Comparison of ENCODE assay signal across 8 cellular contexts in the genomic region with DNA sequence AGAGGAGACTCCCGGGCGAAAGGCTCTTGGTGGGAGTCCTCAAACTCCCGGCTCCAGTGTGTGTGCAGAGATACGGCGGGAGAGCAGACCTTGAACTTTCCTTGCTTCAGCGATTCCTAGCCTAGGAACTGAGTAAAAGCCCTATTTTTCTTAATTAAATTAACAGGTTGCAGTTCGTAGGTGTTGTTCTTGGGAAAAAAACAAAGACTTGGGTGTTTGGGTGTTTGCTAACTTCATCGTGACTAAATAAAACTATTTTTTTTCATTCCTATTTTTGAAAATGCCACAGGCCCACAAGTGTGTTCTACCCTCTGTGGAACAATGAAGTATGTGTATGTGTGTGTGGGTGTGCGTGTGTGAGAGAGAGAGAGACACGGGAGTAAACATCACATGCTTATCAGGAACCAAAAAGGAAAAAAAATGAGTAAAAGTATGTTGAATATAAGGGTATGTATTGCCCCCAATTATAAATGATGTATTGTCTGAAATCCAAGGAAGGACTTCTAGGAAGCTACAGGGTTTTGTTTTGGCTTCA. TPM values are rescaled to one million over a fixed set of nuclear protein-coding genes. Genes with fewer than 3 reads are reported as not detected.
DNase-seq lines count a peak whose midpoint lies in the region; ATAC-seq, FAIRE-seq and TF ChIP-seq lines count a peak whose summit lies in the region.

No MANE protein-coding gene starts in this region.

- POLR2A ChIA-PET in endothelial cell of umbilical vein (lab: Charles Lee): no interaction called here

- no peaks in the 10 kb centered on the region for H4K20me1 ChIP-seq in endothelial cell of umbilical vein (replicated peaks; ENCODE audit: control insufficient read depth, extremely low read depth, insufficient read depth, low read length)

- dilution Hi-C loops in endothelial cell of umbilical vein (cut with MboI; ENCODE audit: extremely low pct_ligation_motif_present, low sequenced_read_pairs): no loop called here

- no peaks in the 10 kb centered on the region for H3K36me3 ChIP-seq in RWPE2 (ENCODE audit: low read depth)
- H3K36me3 ChIP-seq in endothelial cell of umbilical vein (ENCODE audit: control insufficient read depth in 2 of 2, extremely low read depth in 1 of 2, insufficient read depth in 2 of 2, low read length in 2 of 2): no peaks in the 10 kb centered on the region

- ATAC-seq in HG02885 (IDR thresholded peaks at IDR 0.05; ENCODE audit: poor library complexity, unreplicated experiment) (peak; percentile 32), RWPE2 (ENCODE audit: low read depth) (peak; percentile 69; the same call in 2 of the 3 replicates)

- H3K4me1 ChIP-seq in RWPE2 (ENCODE audit: insufficient read depth, poor library complexity, severe bottlenecking) (no peaks in the 10 kb centered on the region), endothelial cell of umbilical vein (ENCODE audit: control insufficient read depth, extremely low read depth, insufficient read depth, low read length) (no peaks in the 10 kb centered on the region)

- intact Hi-C loops in endothelial cell of umbilical vein (cut with micrococcal nuclease): loop anchor here (1.0 kb wide), 1 partner anchor 30 kb away; a partner anchor contains a TSS

- H3K9ac ChIP-seq in endothelial cell of umbilical vein (replicated peaks; ENCODE audit: extremely low read depth, insufficient read depth, low read length): peak overlapping the region; percentile 76

- DNase-seq in activated CD8-positive, alpha-beta memory T cell treated with anti-CD3 and anti-CD28 coated beads, Interleukin-2, amount 50 U/mL, for 4 hours: peak; percentile 21
- DNase-seq in activated CD8-positive, alpha-beta memory T cell treated with anti-CD3 and anti-CD28 coated beads, Interleukin-2, amount 50 U/mL, for 48 hours: no peak
- no peak for DNase-seq in RWPE2 (ENCODE audit: low spot score)
- peak; percentile 49 for DNase-seq in endothelial cell of umbilical vein (ENCODE audit: low read depth, low spot score)
- peak; percentile 42 for DNase-seq in myocyte (ENCODE audit: low read depth)
- no peak for DNase-seq in islet precursor cell
- no peak for DNase-seq in NCI-H82 treated with DMSO at 0.1 percent for 48 hours (lab: John Stamatoyannopoulos, UW; ENCODE audit: unreplicated experiment)

- no peaks in the 10 kb centered on the region for H3K9me1 ChIP-seq in endothelial cell of umbilical vein (replicated peaks; ENCODE audit: control insufficient read depth, extremely low read depth, insufficient read depth, low read length)

- H3K27ac ChIP-seq in RWPE2 (ENCODE audit: poor library complexity, severe bottlenecking) (peak overlapping the region; percentile 12), endothelial cell of umbilical vein (ENCODE audit: insufficient read depth, low read depth, low read length) (peak overlapping the region; percentile 52)

- H3K79me2 ChIP-seq in endothelial cell of umbilical vein (ENCODE audit: control insufficient read depth, insufficient read depth, low read length): no peaks in the 10 kb centered on the region

- H3K27me3 ChIP-seq in RWPE2 (ENCODE audit: insufficient read depth, poor library complexity, severe bottlenecking) (no peaks in the 10 kb centered on the region), endothelial cell of umbilical vein (ENCODE audit: control insufficient read depth in 2 of 2, insufficient read depth in 2 of 2, low read length in 2 of 2) (peaks cover 0 to 7% of the 10 kb centered on the region in 2 experiments)

- TF ChIP-seq CTCF in RWPE2 (IDR thresholded peaks at IDR 0.05; ENCODE audit: poor library complexity, severe bottlenecking) (no peak), endothelial cell of umbilical vein (IDR thresholded peaks at IDR 0.05; ENCODE audit: extremely low read depth in 1 of 2, insufficient read depth in 1 of 2, low read depth in 1 of 2, low read length in 2 of 2) (no peak)

- H2AFZ ChIP-seq in endothelial cell of umbilical vein (ENCODE audit: low read depth, low read length): peak overlapping the region; percentile 99

- H3K9me3 ChIP-seq in RWPE2 (ENCODE audit: severe bottlenecking) (no peaks in the 10 kb centered on the region), endothelial cell of umbilical vein (replicated peaks; ENCODE audit: control insufficient read depth, insufficient read depth, low read length) (no peaks in the 10 kb centered on the region)

- H3K4me3 ChIP-seq in RWPE2 (ENCODE audit: severe bottlenecking) (peak overlapping the region; percentile 59), endothelial cell of umbilical vein (replicated peaks in 1 of 3; ENCODE audit: insufficient read depth in 1 of 3, low read depth in 1 of 3, low read length in 3 of 3) (peak overlapping the region; percentile 63 to 76 (median 73))

- H3K4me2 ChIP-seq in endothelial cell of umbilical vein (ENCODE audit: insufficient read depth, low read length): peak overlapping the region; percentile 86

- BruUV-seq in endothelial cell of umbilical vein (replicated peaks; lab: Mats Ljungman, UMichigan): no TSS peak

- TF ChIP-seq POLR2A in endothelial cell of umbilical vein (IDR thresholded peaks at IDR 0.05; ENCODE audit: low read depth, low read length): no peak

- FAIRE-seq in endothelial cell of umbilical vein (lab: Jason Lieb, UNC): peak; percentile 50

- CTCF ChIA-PET in endothelial cell of umbilical vein (lab: Charles Lee): interaction anchor here (1.0 kb wide), 2 partner anchors 19 to 31 kb away, joined by 3 to 6 read pairs; a partner anchor contains a TSS

TF ChIP-seq in endothelial cell of umbilical vein, 7 proteins besides CTCF, POLR2A, EP300 and RAD21:
- no peak for TF ChIP-seq MYC (IDR thresholded peaks at IDR 0.05; ENCODE audit: low read depth, low read length)
- no peak for TF ChIP-seq POLR2AphosphoS5 (IDR thresholded peaks at IDR 0.05; ENCODE audit: insufficient read depth, low read depth, low read length)
- no peak for TF ChIP-seq JUN (IDR thresholded peaks at IDR 0.05; ENCODE audit: borderline replicate concordance, insufficient read depth, insufficient read length, low read depth)
- no peak for TF ChIP-seq FOS (IDR thresholded peaks at IDR 0.05; ENCODE audit: borderline replicate concordance, insufficient read depth, low read length)
- TF ChIP-seq, protein P1, sequence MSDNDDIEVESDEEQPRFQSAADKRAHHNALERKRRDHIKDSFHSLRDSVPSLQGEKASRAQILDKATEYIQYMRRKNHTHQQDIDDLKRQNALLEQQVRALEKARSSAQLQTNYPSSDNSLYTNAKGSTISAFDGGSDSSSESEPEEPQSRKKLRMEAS (IDR thresholded peaks at IDR 0.05; ENCODE audit: insufficient read depth, insufficient read length): no peak
- TF ChIP-seq EZH2 (IDR thresholded peaks at IDR 0.05; ENCODE audit: borderline replicate concordance, low read depth, low read length, severe bottlenecking): no peak
- no peak for TF ChIP-seq GATA2 (IDR thresholded peaks at IDR 0.05; ENCODE audit: insufficient read depth, insufficient read length, low read depth, low read length)

RNA-seq across cellular contexts. Expression of a gene that starts 0.6 kb away (rescaled TPM):
- total RNA-seq in endothelial cell of umbilical vein (2.7 and 3.8 TPM in 2 replicates), myocyte (23.4 and 25.6 TPM in 2 replicates)
- 1.1 and 1.2 TPM in 2 replicates for polyA plus RNA-seq in endothelial cell of umbilical vein
- polyA plus RNA-seq in endothelial cell of umbilical vein (2011; cell fraction: cytosol; rRNA removed): 0.90 and 1.1 TPM in 2 replicates
- polyA plus RNA-seq in endothelial cell of umbilical vein (2011; cell fraction: nucleus; rRNA removed): 0.88 and 1.2 TPM in 2 replicates
- 0.79 and 0.95 TPM in 2 replicates for polyA plus RNA-seq in endothelial cell of umbilical vein (2012)
- 2.7 and 3.6 TPM in 2 replicates for polyA minus RNA-seq in endothelial cell of umbilical vein
- polyA minus RNA-seq in endothelial cell of umbilical vein (2011; cell fraction: cytosol; rRNA and poly(A)+ RNA removed): 3.0 TPM
- 3.1 and 4.0 TPM in 2 replicates for polyA minus RNA-seq in endothelial cell of umbilical vein (2011; cell fraction: nucleus; rRNA and poly(A)+ RNA removed)
- polyA plus RNA-seq in myocyte (2012): 9.6 TPM

RNA-seq across cellular contexts. Expression of a gene that starts 30.4 kb away (rescaled TPM):
- total RNA-seq in endothelial cell of umbilical vein (75.5 and 75.9 TPM in 2 replicates), myocyte (53.3 and 55.5 TPM in 2 replicates)
- 17.1 and 23.8 TPM in 2 replicates for polyA plus RNA-seq in endothelial cell of umbilical vein
- 35.9 and 37.8 TPM in 2 replicates for polyA plus RNA-seq in endothelial cell of umbilical vein (2011; cell fraction: cytosol; rRNA removed)
- polyA plus RNA-seq in endothelial cell of umbilical vein (2011; cell fraction: nucleus; rRNA removed): 23.5 and 27.0 TPM in 2 replicates
- polyA plus RNA-seq in endothelial cell of umbilical vein (2012): 49.9 and 79.7 TPM in 2 replicates
- 19.1 and 49.0 TPM in 2 replicates for polyA minus RNA-seq in endothelial cell of umbilical vein
- 67.3 TPM for polyA minus RNA-seq in endothelial cell of umbilical vein (2011; cell fraction: cytosol; rRNA and poly(A)+ RNA removed)
- 16.5 and 33.5 TPM in 2 replicates for polyA minus RNA-seq in endothelial cell of umbilical vein (2011; cell fraction: nucleus; rRNA and poly(A)+ RNA removed)
- 21.4 TPM for polyA plus RNA-seq in myocyte (2012)

Comparison
In these comparisons a context has a peak if more than half of its experiments do, and no peak if none do; other contexts are left out.
1. DNase-seq: peak in activated CD8-positive, alpha-beta memory T cell treated with anti-CD3 and anti-CD28 coated beads, Interleukin-2, amount 50 U/mL, for 4 hours (single experiment), endothelial cell of umbilical vein (single experiment) and myocyte (single experiment); none in activated CD8-positive, alpha-beta memory T cell treated with anti-CD3 and anti-CD28 coated beads, Interleukin-2, amount 50 U/mL, for 48 hours (single experiment), RWPE2 (single experiment), islet precursor cell (single experiment) and NCI-H82 treated with DMSO at 0.1 percent for 48 hours (single experiment).